ENCODE assay signal across 11 cellular contexts in genomic region chr7:94050046-94050445, GRCh38. TPM values are rescaled to one million over a fixed set of nuclear protein-coding genes. Genes with fewer than 3 reads are reported as not detected.
DNase-seq lines count a peak whose midpoint lies in the region; ATAC-seq and TF ChIP-seq lines count a peak whose summit lies in the region.
"Had no signal": no experiment of that assay in that cellular context is flagged by ENCODE, and none has a peak within 500 bp of the region (broad histone marks: within the 10 kb centered on the region; RNA-seq: fewer than 3 reads in every experiment).

No MANE protein-coding gene starts in this region.

- peak; percentile 19 for DNase-seq in activated naive CD8-positive, alpha-beta T cell treated with anti-CD3 and anti-CD28 coated beads, Interleukin-2, amount 50 U/mL, for 24 hours
- no peak for DNase-seq in activated CD4-positive, alpha-beta T cell treated with anti-CD3 and anti-CD28 coated beads, Interleukin-2, amount 50 U/mL, for 4 hours
- DNase-seq in coronary artery (ENCODE audit: low spot score) (no peak), neural progenitor cell (ENCODE audit: low spot score) (no peak), NCI-H187 (lab: John Stamatoyannopoulos, UW) (no peak)
- DNase-seq: heart left ventricle; posterior cingulate gyrus; stimulated activated naive CD4-positive, alpha-beta T cell had no signal

- no peaks in the 10 kb centered on the region for H3K36me3 Mint-ChIP-seq in activated naive CD8-positive, alpha-beta T cell treated with anti-CD3 and anti-CD28 coated beads, Interleukin-2, amount 50 U/mL, for 24 hours (ENCODE audit: low read depth)
- no peaks in the 10 kb centered on the region for H3K36me3 Mint-ChIP-seq in neural progenitor cell

- H3K4me1 ChIP-seq in neural progenitor cell = no peaks in the 10 kb centered on the region

- H3K27me3 Mint-ChIP-seq in activated naive CD8-positive, alpha-beta T cell treated with anti-CD3 and anti-CD28 coated beads, Interleukin-2, amount 50 U/mL, for 24 hours = peaks cover 30% of the 10 kb centered on the region
- peaks cover 7% of the 10 kb centered on the region for H3K27me3 Mint-ChIP-seq in neural progenitor cell (ENCODE audit: insufficient read depth, low read depth)

- ATAC-seq in GM18505 (IDR thresholded peaks at IDR 0.05; ENCODE audit: unreplicated experiment) (peak; percentile 81), GM21619 (IDR thresholded peaks at IDR 0.05; ENCODE audit: unreplicated experiment) (peak; percentile 72), HG03520 (IDR thresholded peaks at IDR 0.05; ENCODE audit: unreplicated experiment) (peak; percentile 78)
- peak; percentile 28 for ATAC-seq in activated naive CD8-positive, alpha-beta T cell treated with anti-CD3 and anti-CD28 coated beads, Interleukin-2, amount 50 U/mL, for 24 hours

- H3K27me3 ChIP-seq in neural progenitor cell = no peaks in the 10 kb centered on the region
- H3K27me3 ChIP-seq: heart left ventricle had no signal

- H2AFZ ChIP-seq in neural progenitor cell (replicated peaks) = no peak overlapping the region

- H3K27ac Mint-ChIP-seq in activated naive CD8-positive, alpha-beta T cell treated with anti-CD3 and anti-CD28 coated beads, Interleukin-2, amount 50 U/mL, for 24 hours = no peak overlapping the region
- H3K27ac Mint-ChIP-seq in neural progenitor cell = no peak overlapping the region

- H3K9me3 ChIP-seq in neural progenitor cell (ENCODE audit: low read depth) = no peaks in the 10 kb centered on the region
- H3K9me3 ChIP-seq: heart left ventricle had no signal

- TF ChIP-seq POLR2A in GM18505 (IDR thresholded peaks at IDR 0.05; ENCODE audit: borderline replicate concordance, extremely low read depth, insufficient read depth, insufficient read length) = no peak

- H3K4me1 Mint-ChIP-seq in activated naive CD8-positive, alpha-beta T cell treated with anti-CD3 and anti-CD28 coated beads, Interleukin-2, amount 50 U/mL, for 24 hours = peaks cover 12% of the 10 kb centered on the region
- H3K4me1 Mint-ChIP-seq in neural progenitor cell = peaks cover 22% of the 10 kb centered on the region

- H3K4me3 ChIP-seq in coronary artery (no peak overlapping the region), neural progenitor cell (no peak overlapping the region)
- H3K4me3 ChIP-seq: heart left ventricle had no signal

- no peak overlapping the region for H3K9ac ChIP-seq in neural progenitor cell

- H3K27ac ChIP-seq in coronary artery (no peak overlapping the region), neural progenitor cell (no peak overlapping the region)
- H3K27ac ChIP-seq: heart left ventricle had no signal

- no peaks in the 10 kb centered on the region for H3K9me3 Mint-ChIP-seq in activated naive CD8-positive, alpha-beta T cell treated with anti-CD3 and anti-CD28 coated beads, Interleukin-2, amount 50 U/mL, for 24 hours
- no peaks in the 10 kb centered on the region for H3K9me3 Mint-ChIP-seq in neural progenitor cell

- H3K4me3 Mint-ChIP-seq in activated naive CD8-positive, alpha-beta T cell treated with anti-CD3 and anti-CD28 coated beads, Interleukin-2, amount 50 U/mL, for 24 hours = peak overlapping the region; percentile 41
- H3K4me3 Mint-ChIP-seq in neural progenitor cell = no peak overlapping the region

- H3K4me2 ChIP-seq in neural progenitor cell = no peak overlapping the region

- H3K79me2 ChIP-seq in neural progenitor cell (ENCODE audit: low read depth) = no peaks in the 10 kb centered on the region

- TF ChIP-seq CTCF in coronary artery (IDR thresholded peaks at IDR 0.05) (no peak), neural progenitor cell (IDR thresholded peaks at IDR 0.05) (no peak)

- no peaks in the 10 kb centered on the region for H4K20me1 ChIP-seq in neural progenitor cell (ENCODE audit: low read depth)

- H3K36me3 ChIP-seq in neural progenitor cell = no peaks in the 10 kb centered on the region
- H3K36me3 ChIP-seq: heart left ventricle had no signal

- no peaks in the 10 kb centered on the region for H3F3A ChIP-seq in neural progenitor cell (ENCODE audit: low read depth)

RNA-seq across cellular contexts. Expression of gene BET1, which starts 45.9 kb away (rescaled TPM):
- 43.8 and 60.7 TPM in 2 replicates for total RNA-seq in neural progenitor cell (ENCODE audit: low replicate concordance)

Comparison
In these comparisons a context has a peak if more than half of its experiments do, and no peak if none do; other contexts are left out.
1. ATAC-seq: peak in every context shown above with its lines; median percentile 81 in GM18505; 78 in HG03520; 72 in GM21619; 28 in activated naive CD8-positive, alpha-beta T cell treated with anti-CD3 and anti-CD28 coated beads, Interleukin-2, amount 50 U/mL, for 24 hours.